ENCODE assay signal across 1 cellular context in the genomic region with DNA sequence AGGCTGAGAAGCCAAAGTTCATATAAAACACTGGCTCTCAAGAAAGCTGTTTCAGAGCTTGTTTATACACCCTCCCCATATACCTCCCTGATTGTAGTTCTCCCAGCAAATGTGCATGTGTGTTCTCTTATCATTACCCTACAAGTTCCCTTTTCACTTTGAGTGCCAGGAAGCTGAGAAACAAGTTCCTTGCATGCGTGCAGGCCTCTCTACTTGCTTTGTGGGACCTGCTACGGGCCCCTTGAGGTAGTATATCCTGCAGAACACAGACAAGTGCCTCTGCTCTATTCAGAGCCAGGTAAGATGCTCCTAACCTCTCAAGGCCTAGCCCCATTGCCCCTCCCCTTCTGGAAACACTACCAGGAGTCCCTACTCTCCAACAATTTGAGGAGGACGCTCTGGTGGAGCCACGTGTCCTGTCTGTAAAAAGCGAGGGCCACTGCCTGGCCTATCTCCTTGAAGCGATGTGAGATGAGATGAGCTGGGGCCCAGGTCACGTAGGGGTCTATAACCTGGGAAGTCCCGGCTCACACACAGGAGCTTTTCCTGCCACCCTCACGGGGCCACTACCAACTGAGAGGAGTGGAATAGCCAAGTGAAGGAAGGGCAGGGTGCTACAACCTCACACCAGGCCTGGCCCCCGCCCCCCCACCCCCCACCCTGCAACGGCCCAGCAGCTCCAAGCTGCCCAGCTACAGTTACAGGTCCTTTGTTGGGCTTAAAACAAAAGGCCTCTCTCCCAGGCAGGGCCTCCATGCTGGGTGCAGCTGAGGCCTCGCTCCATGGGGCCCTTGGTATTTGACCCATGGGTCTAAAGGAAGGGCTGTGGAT.
TF ChIP-seq lines count a peak whose summit lies in the region.

No MANE protein-coding gene starts in this region.

TF ChIP-seq in GM23338, 12 proteins besides CTCF, POLR2A, EP300 and RAD21 (continued from another document):
- TF ChIP-seq, protein P1, sequence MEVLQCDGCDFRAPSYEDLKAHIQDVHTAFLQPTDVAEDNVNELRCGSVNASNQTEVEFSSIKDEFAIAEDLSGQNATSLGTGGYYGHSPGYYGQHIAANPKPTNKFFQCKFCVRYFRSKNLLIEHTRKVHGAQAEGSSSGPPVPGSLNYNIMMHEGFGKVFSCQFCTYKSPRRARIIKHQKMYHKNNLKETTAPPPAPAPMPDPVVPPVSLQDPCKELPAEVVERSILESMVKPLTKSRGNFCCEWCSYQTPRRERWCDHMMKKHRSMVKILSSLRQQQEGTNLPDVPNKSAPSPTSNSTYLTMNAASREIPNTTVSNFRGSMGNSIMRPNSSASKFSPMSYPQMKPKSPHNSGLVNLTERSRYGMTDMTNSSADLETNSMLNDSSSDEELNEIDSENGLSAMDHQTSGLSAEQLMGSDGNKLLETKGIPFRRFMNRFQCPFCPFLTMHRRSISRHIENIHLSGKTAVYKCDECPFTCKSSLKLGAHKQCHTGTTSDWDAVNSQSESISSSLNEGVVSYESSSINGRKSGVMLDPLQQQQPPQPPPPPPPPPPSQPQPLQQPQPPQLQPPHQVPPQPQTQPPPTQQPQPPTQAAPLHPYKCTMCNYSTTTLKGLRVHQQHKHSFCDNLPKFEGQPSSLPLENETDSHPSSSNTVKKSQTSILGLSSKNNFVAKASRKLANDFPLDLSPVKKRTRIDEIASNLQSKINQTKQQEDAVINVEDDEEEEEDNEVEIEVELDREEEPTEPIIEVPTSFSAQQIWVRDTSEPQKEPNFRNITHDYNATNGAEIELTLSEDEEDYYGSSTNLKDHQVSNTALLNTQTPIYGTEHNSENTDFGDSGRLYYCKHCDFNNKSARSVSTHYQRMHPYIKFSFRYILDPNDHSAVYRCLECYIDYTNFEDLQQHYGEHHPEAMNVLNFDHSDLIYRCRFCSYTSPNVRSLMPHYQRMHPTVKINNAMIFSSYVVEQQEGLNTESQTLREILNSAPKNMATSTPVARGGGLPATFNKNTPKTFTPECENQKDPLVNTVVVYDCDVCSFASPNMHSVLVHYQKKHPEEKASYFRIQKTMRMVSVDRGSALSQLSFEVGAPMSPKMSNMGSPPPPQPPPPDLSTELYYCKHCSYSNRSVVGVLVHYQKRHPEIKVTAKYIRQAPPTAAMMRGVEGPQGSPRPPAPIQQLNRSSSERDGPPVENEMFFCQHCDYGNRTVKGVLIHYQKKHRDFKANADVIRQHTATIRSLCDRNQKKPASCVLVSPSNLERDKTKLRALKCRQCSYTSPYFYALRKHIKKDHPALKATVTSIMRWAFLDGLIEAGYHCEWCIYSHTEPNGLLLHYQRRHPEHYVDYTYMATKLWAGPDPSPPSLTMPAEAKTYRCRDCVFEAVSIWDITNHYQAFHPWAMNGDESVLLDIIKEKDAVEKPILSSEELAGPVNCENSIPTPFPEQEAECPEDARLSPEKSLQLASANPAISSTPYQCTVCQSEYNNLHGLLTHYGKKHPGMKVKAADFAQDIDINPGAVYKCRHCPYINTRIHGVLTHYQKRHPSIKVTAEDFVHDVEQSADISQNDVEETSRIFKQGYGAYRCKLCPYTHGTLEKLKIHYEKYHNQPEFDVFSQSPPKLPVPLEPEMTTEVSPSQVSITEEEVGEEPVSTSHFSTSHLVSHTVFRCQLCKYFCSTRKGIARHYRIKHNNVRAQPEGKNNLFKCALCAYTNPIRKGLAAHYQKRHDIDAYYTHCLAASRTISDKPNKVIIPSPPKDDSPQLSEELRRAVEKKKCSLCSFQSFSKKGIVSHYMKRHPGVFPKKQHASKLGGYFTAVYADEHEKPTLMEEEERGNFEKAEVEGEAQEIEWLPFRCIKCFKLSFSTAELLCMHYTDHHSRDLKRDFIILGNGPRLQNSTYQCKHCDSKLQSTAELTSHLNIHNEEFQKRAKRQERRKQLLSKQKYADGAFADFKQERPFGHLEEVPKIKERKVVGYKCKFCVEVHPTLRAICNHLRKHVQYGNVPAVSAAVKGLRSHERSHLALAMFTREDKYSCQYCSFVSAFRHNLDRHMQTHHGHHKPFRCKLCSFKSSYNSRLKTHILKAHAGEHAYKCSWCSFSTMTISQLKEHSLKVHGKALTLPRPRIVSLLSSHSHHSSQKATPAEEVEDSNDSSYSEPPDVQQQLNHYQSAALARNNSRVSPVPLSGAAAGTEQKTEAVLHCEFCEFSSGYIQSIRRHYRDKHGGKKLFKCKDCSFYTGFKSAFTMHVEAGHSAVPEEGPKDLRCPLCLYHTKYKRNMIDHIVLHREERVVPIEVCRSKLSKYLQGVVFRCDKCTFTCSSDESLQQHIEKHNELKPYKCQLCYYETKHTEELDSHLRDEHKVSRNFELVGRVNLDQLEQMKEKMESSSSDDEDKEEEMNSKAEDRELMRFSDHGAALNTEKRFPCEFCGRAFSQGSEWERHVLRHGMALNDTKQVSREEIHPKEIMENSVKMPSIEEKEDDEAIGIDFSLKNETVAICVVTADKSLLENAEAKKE (CRISPR knock-in tag; IDR thresholded peaks at IDR 0.05), result no peak
- TF ChIP-seq ZNF331 (CRISPR knock-in tag; IDR thresholded peaks at IDR 0.05; ENCODE audit: low read depth), result no peak
- no peak for TF ChIP-seq EZH2 (IDR thresholded peaks at IDR 0.05; ENCODE audit: low read depth, unreplicated experiment)
- no peak for TF ChIP-seq JUNB (IDR thresholded peaks at IDR 0.05; ENCODE audit: unreplicated experiment)
- TF ChIP-seq, protein P2, sequence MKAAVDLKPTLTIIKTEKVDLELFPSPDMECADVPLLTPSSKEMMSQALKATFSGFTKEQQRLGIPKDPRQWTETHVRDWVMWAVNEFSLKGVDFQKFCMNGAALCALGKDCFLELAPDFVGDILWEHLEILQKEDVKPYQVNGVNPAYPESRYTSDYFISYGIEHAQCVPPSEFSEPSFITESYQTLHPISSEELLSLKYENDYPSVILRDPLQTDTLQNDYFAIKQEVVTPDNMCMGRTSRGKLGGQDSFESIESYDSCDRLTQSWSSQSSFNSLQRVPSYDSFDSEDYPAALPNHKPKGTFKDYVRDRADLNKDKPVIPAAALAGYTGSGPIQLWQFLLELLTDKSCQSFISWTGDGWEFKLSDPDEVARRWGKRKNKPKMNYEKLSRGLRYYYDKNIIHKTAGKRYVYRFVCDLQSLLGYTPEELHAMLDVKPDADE (IDR thresholded peaks at IDR 0.05), result no peak
- TF ChIP-seq, protein P3, sequence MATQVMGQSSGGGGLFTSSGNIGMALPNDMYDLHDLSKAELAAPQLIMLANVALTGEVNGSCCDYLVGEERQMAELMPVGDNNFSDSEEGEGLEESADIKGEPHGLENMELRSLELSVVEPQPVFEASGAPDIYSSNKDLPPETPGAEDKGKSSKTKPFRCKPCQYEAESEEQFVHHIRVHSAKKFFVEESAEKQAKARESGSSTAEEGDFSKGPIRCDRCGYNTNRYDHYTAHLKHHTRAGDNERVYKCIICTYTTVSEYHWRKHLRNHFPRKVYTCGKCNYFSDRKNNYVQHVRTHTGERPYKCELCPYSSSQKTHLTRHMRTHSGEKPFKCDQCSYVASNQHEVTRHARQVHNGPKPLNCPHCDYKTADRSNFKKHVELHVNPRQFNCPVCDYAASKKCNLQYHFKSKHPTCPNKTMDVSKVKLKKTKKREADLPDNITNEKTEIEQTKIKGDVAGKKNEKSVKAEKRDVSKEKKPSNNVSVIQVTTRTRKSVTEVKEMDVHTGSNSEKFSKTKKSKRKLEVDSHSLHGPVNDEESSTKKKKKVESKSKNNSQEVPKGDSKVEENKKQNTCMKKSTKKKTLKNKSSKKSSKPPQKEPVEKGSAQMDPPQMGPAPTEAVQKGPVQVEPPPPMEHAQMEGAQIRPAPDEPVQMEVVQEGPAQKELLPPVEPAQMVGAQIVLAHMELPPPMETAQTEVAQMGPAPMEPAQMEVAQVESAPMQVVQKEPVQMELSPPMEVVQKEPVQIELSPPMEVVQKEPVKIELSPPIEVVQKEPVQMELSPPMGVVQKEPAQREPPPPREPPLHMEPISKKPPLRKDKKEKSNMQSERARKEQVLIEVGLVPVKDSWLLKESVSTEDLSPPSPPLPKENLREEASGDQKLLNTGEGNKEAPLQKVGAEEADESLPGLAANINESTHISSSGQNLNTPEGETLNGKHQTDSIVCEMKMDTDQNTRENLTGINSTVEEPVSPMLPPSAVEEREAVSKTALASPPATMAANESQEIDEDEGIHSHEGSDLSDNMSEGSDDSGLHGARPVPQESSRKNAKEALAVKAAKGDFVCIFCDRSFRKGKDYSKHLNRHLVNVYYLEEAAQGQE (IDR thresholded peaks at IDR 0.05; ENCODE audit: unreplicated experiment), result no peak
- no peak for TF ChIP-seq STAT1 (IDR thresholded peaks at IDR 0.05; ENCODE audit: unreplicated experiment)
- TF ChIP-seq CREB1 (CRISPR knock-in tag; IDR thresholded peaks at IDR 0.05; ENCODE audit: low read depth), result no peak
- TF ChIP-seq ZNF114 (CRISPR knock-in tag; IDR thresholded peaks at IDR 0.05), result no peak
- TF ChIP-seq POLR2AphosphoS5 (IDR thresholded peaks at IDR 0.05; ENCODE audit: low read depth), result no peak
